Comparison of ENCODE assay signal across 8 cellular contexts in genomic region chr10:125146791-125147604, GRCh38. TPM values are rescaled to one million over a fixed set of nuclear protein-coding genes. Genes with fewer than 3 reads are reported as not detected.
A peak's percentile ranks its signal among the peaks of the same experiment; 100 is the strongest.
DNase-seq lines count a peak whose midpoint lies in the region; ATAC-seq and TF ChIP-seq lines count a peak whose summit lies in the region.

No MANE protein-coding gene starts in this region.

- H3K27me3 ChIP-seq in thoracic aorta (replicated peaks; ENCODE audit: insufficient read depth), result no peaks in the 10 kb centered on the region

- H3K4me3 ChIP-seq in HEK293 (ENCODE audit: low read depth, low read length), result no peak overlapping the region
- H3K4me3 ChIP-seq in thoracic aorta, result peak overlapping the region; percentile 53

- no peak for TF ChIP-seq CTCF in HEK293 (tag by site-specific recombination; IDR thresholded peaks at IDR 0.05)
- TF ChIP-seq CTCF in thoracic aorta (IDR thresholded peaks at IDR 0.05), result no peak

- ATAC-seq in thoracic aorta (ENCODE audit: insufficient number of reproducible peaks, low FRiP score, low read depth) (no peak), HG03378 (IDR thresholded peaks at IDR 0.05; ENCODE audit: unreplicated experiment) (no peak), HG02852 (IDR thresholded peaks at IDR 0.05; ENCODE audit: unreplicated experiment) (no peak)

- H3K9me3 ChIP-seq in HEK293 (ENCODE audit: control insufficient read depth, insufficient read depth, low read depth, low read length), result no peaks in the 10 kb centered on the region
- H3K9me3 ChIP-seq in thoracic aorta, result no peaks in the 10 kb centered on the region

- POLR2A ChIA-PET in HEK293 (lab: Yijun Ruan, JAX), result interaction anchor here (2.5 kb wide), 1 partner anchor 14 kb away, joined by 14 read pairs; the partner anchor contains the start of gene CTBP2

- H3K4me1 ChIP-seq in HEK293 (ENCODE audit: control insufficient read depth, insufficient read depth, low read length) (peaks cover 41% of the 10 kb centered on the region), thoracic aorta (ENCODE audit: control insufficient read depth in 1 of 2, low read depth in 2 of 2) (peaks cover 44 to 91% of the 10 kb centered on the region in 2 donors)

- peaks cover 0 to 28% of the 10 kb centered on the region in 2 experiments; a peak in 1 of 3 replicates for H3K36me3 ChIP-seq in HEK293 (ENCODE audit: control insufficient read depth in 2 of 2, insufficient read depth in 1 of 2, low read length in 2 of 2)
- H3K36me3 ChIP-seq in thoracic aorta, result peaks cover 7% of the 10 kb centered on the region

- DNase-seq in amniotic epithelial cell (ENCODE audit: low read depth) (peak; percentile 73), kidney tubule cell (ENCODE audit: low spot score) (peak; percentile 98), thoracic aorta (ENCODE audit: low spot score) (no peak), foreskin melanocyte (no peak), mucosa of gallbladder (ENCODE audit: low spot score) (no peak)

- 0 out of 2 replicates have a peak overlapping the region, but pooled peaks have one; percentile 8 for H3K27ac ChIP-seq in HEK293 (ENCODE audit: extremely low read depth, low read depth, low read length)
- H3K27ac ChIP-seq in thoracic aorta, result peak overlapping the region; percentile 76 to 85

- CTCF ChIA-PET in HEK293 (lab: Yijun Ruan, JAX), result no interaction called here

TF ChIP-seq in HEK293, 187 proteins besides CTCF, POLR2A, EP300 and RAD21:
- no peak for TF ChIP-seq GLIS2 (tag by site-specific recombination; IDR thresholded peaks at IDR 0.05)
- TF ChIP-seq TCF7L2 (IDR thresholded peaks at IDR 0.05; ENCODE audit: borderline replicate concordance, low read depth, low read length), result no peak
- TF ChIP-seq BCL11B (tag by site-specific recombination; IDR thresholded peaks at IDR 0.05; ENCODE audit: low read depth), result no peak
- no peak for TF ChIP-seq ZIC2 (tag by site-specific recombination; IDR thresholded peaks at IDR 0.05)
- TF ChIP-seq ZNF416 (tag by site-specific recombination; IDR thresholded peaks at IDR 0.05), result no peak
- TF ChIP-seq IKZF3 (tag by site-specific recombination; IDR thresholded peaks at IDR 0.05), result no peak
- TF ChIP-seq, protein P1, sequence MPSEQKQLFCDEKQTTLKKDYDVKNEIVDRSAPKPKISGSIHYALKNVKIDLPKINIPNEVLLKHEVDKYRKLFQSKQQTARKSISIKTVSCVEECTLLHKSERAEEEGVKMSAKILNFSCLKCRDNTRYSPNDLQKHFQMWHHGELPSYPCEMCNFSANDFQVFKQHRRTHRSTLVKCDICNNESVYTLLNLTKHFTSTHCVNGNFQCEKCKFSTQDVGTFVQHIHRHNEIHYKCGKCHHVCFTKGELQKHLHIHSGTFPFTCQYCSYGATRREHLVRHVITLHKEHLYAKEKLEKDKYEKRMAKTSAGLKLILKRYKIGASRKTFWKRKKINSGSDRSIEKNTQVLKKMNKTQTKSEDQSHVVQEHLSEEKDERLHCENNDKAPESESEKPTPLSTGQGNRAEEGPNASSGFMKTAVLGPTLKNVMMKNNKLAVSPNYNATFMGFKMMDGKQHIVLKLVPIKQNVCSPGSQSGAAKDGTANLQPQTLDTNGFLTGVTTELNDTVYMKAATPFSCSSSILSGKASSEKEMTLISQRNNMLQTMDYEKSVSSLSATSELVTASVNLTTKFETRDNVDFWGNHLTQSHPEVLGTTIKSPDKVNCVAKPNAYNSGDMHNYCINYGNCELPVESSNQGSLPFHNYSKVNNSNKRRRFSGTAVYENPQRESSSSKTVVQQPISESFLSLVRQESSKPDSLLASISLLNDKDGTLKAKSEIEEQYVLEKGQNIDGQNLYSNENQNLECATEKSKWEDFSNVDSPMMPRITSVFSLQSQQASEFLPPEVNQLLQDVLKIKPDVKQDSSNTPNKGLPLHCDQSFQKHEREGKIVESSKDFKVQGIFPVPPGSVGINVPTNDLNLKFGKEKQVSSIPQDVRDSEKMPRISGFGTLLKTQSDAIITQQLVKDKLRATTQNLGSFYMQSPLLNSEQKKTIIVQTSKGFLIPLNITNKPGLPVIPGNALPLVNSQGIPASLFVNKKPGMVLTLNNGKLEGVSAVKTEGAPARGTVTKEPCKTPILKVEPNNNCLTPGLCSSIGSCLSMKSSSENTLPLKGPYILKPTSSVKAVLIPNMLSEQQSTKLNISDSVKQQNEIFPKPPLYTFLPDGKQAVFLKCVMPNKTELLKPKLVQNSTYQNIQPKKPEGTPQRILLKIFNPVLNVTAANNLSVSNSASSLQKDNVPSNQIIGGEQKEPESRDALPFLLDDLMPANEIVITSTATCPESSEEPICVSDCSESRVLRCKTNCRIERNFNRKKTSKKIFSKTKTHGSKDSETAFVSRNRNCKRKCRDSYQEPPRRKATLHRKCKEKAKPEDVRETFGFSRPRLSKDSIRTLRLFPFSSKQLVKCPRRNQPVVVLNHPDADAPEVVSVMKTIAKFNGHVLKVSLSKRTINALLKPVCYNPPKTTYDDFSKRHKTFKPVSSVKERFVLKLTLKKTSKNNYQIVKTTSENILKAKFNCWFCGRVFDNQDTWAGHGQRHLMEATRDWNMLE (tag by site-specific recombination; conservative IDR thresholded peaks at IDR 0.05; ENCODE audit: low read depth), result no peak
- no peak for TF ChIP-seq ZNF169 (tag by site-specific recombination; IDR thresholded peaks at IDR 0.05)
- TF ChIP-seq ZNF548 (tag by site-specific recombination; IDR thresholded peaks at IDR 0.05), result no peak
- no peak for TF ChIP-seq ZNF791 (tag by site-specific recombination; IDR thresholded peaks at IDR 0.05)
- TF ChIP-seq, protein P2, sequence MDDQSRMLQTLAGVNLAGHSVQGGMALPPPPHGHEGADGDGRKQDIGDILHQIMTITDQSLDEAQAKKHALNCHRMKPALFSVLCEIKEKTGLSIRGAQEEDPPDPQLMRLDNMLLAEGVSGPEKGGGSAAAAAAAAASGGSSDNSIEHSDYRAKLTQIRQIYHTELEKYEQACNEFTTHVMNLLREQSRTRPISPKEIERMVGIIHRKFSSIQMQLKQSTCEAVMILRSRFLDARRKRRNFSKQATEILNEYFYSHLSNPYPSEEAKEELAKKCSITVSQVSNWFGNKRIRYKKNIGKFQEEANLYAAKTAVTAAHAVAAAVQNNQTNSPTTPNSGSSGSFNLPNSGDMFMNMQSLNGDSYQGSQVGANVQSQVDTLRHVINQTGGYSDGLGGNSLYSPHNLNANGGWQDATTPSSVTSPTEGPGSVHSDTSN (CRISPR knock-in tag; IDR thresholded peaks at IDR 0.05), result no peak
- no peak for TF ChIP-seq ZNF341 (tag by site-specific recombination; IDR thresholded peaks at IDR 0.05; ENCODE audit: low read depth)
- no peak for TF ChIP-seq GLI2 (tag by site-specific recombination; IDR thresholded peaks at IDR 0.05; ENCODE audit: borderline replicate concordance, low read depth)
- no peak for TF ChIP-seq ZNF571 (tag by site-specific recombination; IDR thresholded peaks at IDR 0.05)
- TF ChIP-seq, protein P3, sequence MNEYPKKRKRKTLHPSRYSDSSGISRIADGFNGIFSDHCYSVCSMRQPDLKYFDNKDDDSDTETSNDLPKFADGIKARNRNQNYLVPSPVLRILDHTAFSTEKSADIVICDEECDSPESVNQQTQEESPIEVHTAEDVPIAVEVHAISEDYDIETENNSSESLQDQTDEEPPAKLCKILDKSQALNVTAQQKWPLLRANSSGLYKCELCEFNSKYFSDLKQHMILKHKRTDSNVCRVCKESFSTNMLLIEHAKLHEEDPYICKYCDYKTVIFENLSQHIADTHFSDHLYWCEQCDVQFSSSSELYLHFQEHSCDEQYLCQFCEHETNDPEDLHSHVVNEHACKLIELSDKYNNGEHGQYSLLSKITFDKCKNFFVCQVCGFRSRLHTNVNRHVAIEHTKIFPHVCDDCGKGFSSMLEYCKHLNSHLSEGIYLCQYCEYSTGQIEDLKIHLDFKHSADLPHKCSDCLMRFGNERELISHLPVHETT (tag by site-specific recombination; IDR thresholded peaks at IDR 0.05), result no peak
- TF ChIP-seq ZBTB44 (tag by site-specific recombination; IDR thresholded peaks at IDR 0.05), result no peak
- TF ChIP-seq ZNF473 (tag by site-specific recombination; IDR thresholded peaks at IDR 0.05), result no peak

RNA-seq across cellular contexts. Expression of gene CTBP2, which starts 13.4 kb away (rescaled TPM):
- 10 to 100 TPM; 62.8 to 80.6 TPM for total RNA-seq in thoracic aorta
- 99.5 TPM for total RNA-seq in mucosa of gallbladder

Comparison
In these comparisons a context has a peak if more than half of its experiments do, and no peak if none do; other contexts are left out.
1. DNase-seq: peak in amniotic epithelial cell (single experiment) and kidney tubule cell (single experiment); none in thoracic aorta (single experiment), foreskin melanocyte (single experiment) and mucosa of gallbladder (single experiment).